8 cellular contexts compared by ENCODE assay signal in genomic region chr3:115100172-115100571, GRCh38. TPM values are rescaled to one million over a fixed set of nuclear protein-coding genes. Genes with fewer than 3 reads are reported as not detected.
DNase-seq lines count a peak whose midpoint lies in the region; ATAC-seq and TF ChIP-seq lines count a peak whose summit lies in the region.

No MANE protein-coding gene starts in this region.

- H3K27me3 ChIP-seq in DOHH2 (ENCODE audit: control insufficient read depth, low read length), result no peaks in the 10 kb centered on the region

- peaks cover 11% of the 10 kb centered on the region; the same call in 1 of the 2 replicates for H3K36me3 Mint-ChIP-seq in WTC11

- H3K27ac Mint-ChIP-seq in WTC11, result peak overlapping the region; percentile 50

- CTCF ChIA-PET in WTC11 (lab: Charles Lee), result no interaction called here

- no peaks in the 10 kb centered on the region for H3K27me3 Mint-ChIP-seq in WTC11 (ENCODE audit: low read depth)

- peak; percentile 58 for DNase-seq in NCI-H128 (lab: John Stamatoyannopoulos, UW; ENCODE audit: unreplicated experiment)
- DNase-seq in WTC11 (ENCODE audit: low spot score), result no peak
- DNase-seq in foreskin fibroblast, result peak; percentile 23 to 58
- DNase-seq in omental fat pad (ENCODE audit: low spot score), result no peak

- H3K4me2 ChIP-seq in DOHH2 (ENCODE audit: low read length), result peak overlapping the region; percentile 79

- H4K20me1 ChIP-seq in DOHH2 (ENCODE audit: control insufficient read depth, insufficient read depth, low read depth, low read length), result no peaks in the 10 kb centered on the region

- H3K9me2 ChIP-seq in DOHH2 (replicated peaks; ENCODE audit: control insufficient read depth, low read length), result no peaks in the 10 kb centered on the region

- ATAC-seq in GM21528 (IDR thresholded peaks at IDR 0.05; ENCODE audit: low FRiP score, unreplicated experiment) (peak; percentile 65), WTC11 (peak; percentile 90), omental fat pad (ENCODE audit: low FRiP score) (peak; percentile 84), HG03439 (IDR thresholded peaks at IDR 0.05; ENCODE audit: unreplicated experiment) (no peak), HG03108 (IDR thresholded peaks at IDR 0.05; ENCODE audit: unreplicated experiment) (no peak)

- no peaks in the 10 kb centered on the region for H3K79me2 ChIP-seq in DOHH2 (ENCODE audit: control insufficient read depth, low read length)

- TF ChIP-seq CTCF in DOHH2 (IDR thresholded peaks at IDR 0.05; ENCODE audit: low read depth, low read length, poor library complexity, severe bottlenecking) (no peak), WTC11 (IDR thresholded peaks at IDR 0.05) (no peak), foreskin fibroblast (IDR thresholded peaks at IDR 0.05; ENCODE audit: low read depth, low read length) (no peak), omental fat pad (IDR thresholded peaks at IDR 0.05) (no peak)

- peak overlapping the region; percentile 34 for H3K27ac ChIP-seq in DOHH2 (ENCODE audit: low read depth, low read length)

- 0 out of 2 replicates have a peak, but pooled peaks cover 2% of the 10 kb centered on the region for H3F3A ChIP-seq in DOHH2 (ENCODE audit: control insufficient read depth, insufficient read depth)

- H3K4me3 Mint-ChIP-seq in WTC11, result no peak overlapping the region; the same call in 1 of the 2 replicates

- POLR2A ChIA-PET in WTC11 (lab: Charles Lee), result no interaction called here

- peaks cover 26% of the 10 kb centered on the region for H3K4me1 ChIP-seq in DOHH2 (ENCODE audit: control insufficient read depth, low read length)

- H3K4me1 Mint-ChIP-seq in WTC11, result peaks cover 11% of the 10 kb centered on the region

- H3K9me3 ChIP-seq in DOHH2 (ENCODE audit: control insufficient read depth, insufficient read depth, low read length), result no peaks in the 10 kb centered on the region

- H3K9me3 Mint-ChIP-seq in WTC11, result peaks cover 19% of the 10 kb centered on the region

- no peaks in the 10 kb centered on the region for H3K36me3 ChIP-seq in DOHH2 (ENCODE audit: control insufficient read depth, low read length)

- H3K4me3 ChIP-seq in DOHH2 (ENCODE audit: low read length) (peak overlapping the region; percentile 75), foreskin fibroblast (ENCODE audit: low read depth in 1 of 2, low read length in 2 of 2) (peak overlapping the region; percentile 43 to 60)

TF ChIP-seq in WTC11, 78 proteins besides CTCF, POLR2A, EP300 and RAD21:
- no peak for TF ChIP-seq SMAD4 (CRISPR knock-in tag; IDR thresholded peaks at IDR 0.05)
- no peak for TF ChIP-seq ZNF416 (CRISPR knock-in tag; IDR thresholded peaks at IDR 0.05)
- TF ChIP-seq ZNF423 (CRISPR knock-in tag; IDR thresholded peaks at IDR 0.05), result no peak
- no peak for TF ChIP-seq NR1H2 (CRISPR knock-in tag; IDR thresholded peaks at IDR 0.05)
- TF ChIP-seq ATF3 (CRISPR knock-in tag; conservative IDR thresholded peaks at IDR 0.05), result no peak

RNA-seq across cellular contexts. Expression of gene ZBTB20, which starts 46.9 kb away (rescaled TPM):
- total RNA-seq in WTC11 (2021) (1.1 to 1.5 TPM (median 1.3 TPM) in 3 replicates), omental fat pad (100 to 1,000 TPM in 1 of 4 donors, 10 to 100 TPM in 3; 46.1 to 102 (median 81.9) TPM)

Comparison
In these comparisons a context has a peak if more than half of its experiments do, and no peak if none do; other contexts are left out.
1. ATAC-seq: peak in GM21528 (single experiment), WTC11 (single experiment) and omental fat pad (single experiment); none in HG03439 (single experiment) and HG03108 (single experiment).
2. DNase-seq: peak in NCI-H128 (single experiment) and foreskin fibroblast (2 of 2); none in WTC11 (single experiment) and omental fat pad (single experiment).
3. RNA of gene ZBTB20, which starts 46.9 kb away (total RNA-seq): 46.1 to 102 TPM in omental fat pad; 1.1 to 1.5 TPM in WTC11; every median in the first group is over 10 times any median in the second.